Comparison of ENCODE assay signal across 14 cellular contexts in genomic region chr16:49596699-49597291, GRCh38.
DNase-seq lines count a peak whose midpoint lies in the region; ATAC-seq and TF ChIP-seq lines count a peak whose summit lies in the region.
"Had no signal": no experiment of that assay in that cellular context is flagged by ENCODE, and none has a peak within 500 bp of the region (broad histone marks: within the 10 kb centered on the region; RNA-seq: fewer than 3 reads in every experiment).

No MANE protein-coding gene starts in this region.

- BruUV-seq in PC-3 (replicated peaks; lab: Mats Ljungman, UMichigan): no TSS peak

- TF ChIP-seq CTCF in heart left ventricle (IDR thresholded peaks at IDR 0.05) (no peak), osteocyte (IDR thresholded peaks at IDR 0.05) (no peak), PC-3 (conservative IDR thresholded peaks at IDR 0.05; ENCODE audit: low read depth, low read length) (no peak), GM20000 (IDR thresholded peaks at IDR 0.05; ENCODE audit: extremely low read depth, missing control alignments) (no peak)

- no peaks in the 10 kb centered on the region for H3K9me3 Mint-ChIP-seq in osteocyte (ENCODE audit: unreplicated experiment)
- H3K9me3 Mint-ChIP-seq in effector memory CD8-positive, alpha-beta T cell: no peaks in the 10 kb centered on the region
- H3K9me3 Mint-ChIP-seq: activated CD4-positive, alpha-beta T cell treated with anti-CD3 and anti-CD28 coated beads, Interleukin-2, amount 10 ng/mL, durations not matched to agents 24 days and 14 days; activated T-helper 2 cell treated with anti-CD3 and anti-CD28 coated beads, Interferon-gamma antibody, Interleukin-2, Interleukin-4, amounts not matched to agents 10 μg/mL and 5 μg/mL and 100 μg/mL, durations not matched to agents 14 hours and 24 hours and 36 hours had no signal

- no peaks in the 10 kb centered on the region for H3K9me3 ChIP-seq in BLaER1 treated with 17β-estradiol and CSF1 and Interleukin-3, amounts not matched to agents 10 nM and 100 nM (replicated peaks in 1 of 11)
- H3K9me3 ChIP-seq in SJCRH30 (replicated peaks) (no peaks in the 10 kb centered on the region), heart left ventricle (no peaks in the 10 kb centered on the region), PC-3 (ENCODE audit: low read length) (no peaks in the 10 kb centered on the region)
- H3K9me3 ChIP-seq: ovary had no signal

- H3K4me3 Mint-ChIP-seq in osteocyte (ENCODE audit: unreplicated experiment): no peak overlapping the region
- no peak overlapping the region for H3K4me3 Mint-ChIP-seq in effector memory CD8-positive, alpha-beta T cell
- H3K4me3 Mint-ChIP-seq: T-helper 17 cell had no signal

- H3K36me3 Mint-ChIP-seq in osteocyte (ENCODE audit: unreplicated experiment): no peaks in the 10 kb centered on the region
- H3K36me3 Mint-ChIP-seq in effector memory CD8-positive, alpha-beta T cell (ENCODE audit: insufficient read depth): no peaks in the 10 kb centered on the region

- POLR2A ChIA-PET in PC-3 (lab: Charles Lee; ENCODE audit: unreplicated experiment): no interaction called here

- H3K27me3 ChIP-seq in BLaER1 treated with 17β-estradiol and CSF1 and Interleukin-3, amounts not matched to agents 10 nM and 100 nM: no peaks in the 10 kb centered on the region
- H3K27me3 ChIP-seq in SJCRH30: no peaks in the 10 kb centered on the region
- peaks cover 0 to 2% (median 0%) of the 10 kb centered on the region in 9 donors for H3K27me3 ChIP-seq in heart left ventricle
- peaks cover 51% of the 10 kb centered on the region for H3K27me3 ChIP-seq in PC-3 (ENCODE audit: low read length)
- H3K27me3 ChIP-seq: ovary had no signal

- DNase-seq in SJCRH30 (peak; percentile 97 to 98), heart left ventricle (no peak), osteocyte (ENCODE audit: extremely low spot score, unreplicated experiment) (peak; percentile 80), PC-3 (no peak), GM20000 (ENCODE audit: low spot score) (no peak)
- DNase-seq in effector memory CD8-positive, alpha-beta T cell: no peak
- DNase-seq: hippocampal formation, T-helper 17 cell had no signal

- peak overlapping the region; percentile 60 to 87 (median 79) for H3K4me2 ChIP-seq in BLaER1 treated with 17β-estradiol and CSF1 and Interleukin-3, amounts not matched to agents 10 nM and 100 nM
- H3K4me2 ChIP-seq in PC-3 (ENCODE audit: low read length): no peak overlapping the region

- no peak overlapping the region for H3K27ac Mint-ChIP-seq in osteocyte (ENCODE audit: unreplicated experiment)
- H3K27ac Mint-ChIP-seq in effector memory CD8-positive, alpha-beta T cell: no peak overlapping the region
- H3K27ac Mint-ChIP-seq: activated CD4-positive, alpha-beta T cell treated with anti-CD3 and anti-CD28 coated beads, Interleukin-2, amount 10 ng/mL, durations not matched to agents 24 days and 14 days; activated T-helper 2 cell treated with anti-CD3 and anti-CD28 coated beads, Interferon-gamma antibody, Interleukin-2, Interleukin-4, amounts not matched to agents 10 μg/mL and 5 μg/mL and 100 μg/mL, durations not matched to agents 14 hours and 24 hours and 36 hours; T-helper 17 cell had no signal

- no peaks in the 10 kb centered on the region for H3K79me2 ChIP-seq in PC-3 (ENCODE audit: low read length)

- H3F3A ChIP-seq in PC-3 (ENCODE audit: low read length, unreplicated experiment): no peaks in the 10 kb centered on the region

- H3K27me3 Mint-ChIP-seq in osteocyte (ENCODE audit: unreplicated experiment): no peaks in the 10 kb centered on the region
- peaks cover 6 to 66% of the 10 kb centered on the region in 2 donors for H3K27me3 Mint-ChIP-seq in effector memory CD8-positive, alpha-beta T cell

- peak in 3 of 4 donors; percentile 6 to 35 (median 27) for ATAC-seq in heart left ventricle
- no peak for ATAC-seq in PC-3
- ATAC-seq in GM19324 (IDR thresholded peaks at IDR 0.05; ENCODE audit: low FRiP score, unreplicated experiment): no peak
- ATAC-seq in effector memory CD8-positive, alpha-beta T cell (replicated peaks): no peak
- ATAC-seq: T-helper 17 cell had no signal

- intact Hi-C loops in heart left ventricle (cut with DNase I): loop anchor here in 5 of 10 donors (5.0 to 10.0 kb wide), 6 partner anchors 101 to 261 kb away; partner anchors contain the start of gene ZNF423 (in 2 of the 5)
- intact Hi-C loops in PC-3 (cut with micrococcal nuclease): no loop called here

- 0 out of 20 replicates have a peak overlapping the region, but pooled peaks of 1 of the 10 experiments have one; percentile 1 for H3K4me3 ChIP-seq in BLaER1 treated with 17β-estradiol and CSF1 and Interleukin-3, amounts not matched to agents 10 nM and 100 nM
- H3K4me3 ChIP-seq in SJCRH30 (peak overlapping the region; percentile 35), heart left ventricle (peak overlapping the region in 2 of 12 donors; percentile 20 to 29), PC-3 (ENCODE audit: low read length) (no peak overlapping the region)
- H3K4me3 ChIP-seq: lung had no signal

- peak overlapping the region in 10 of 11 experiments; percentile 17 to 75 (median 66); a peak in 18 of 22 replicates for H3K27ac ChIP-seq in BLaER1 treated with 17β-estradiol and CSF1 and Interleukin-3, amounts not matched to agents 10 nM and 100 nM
- H3K27ac ChIP-seq in SJCRH30 (peak overlapping the region; percentile 82), heart left ventricle (peak overlapping the region in 7 of 12 donors; percentile 27 to 74 (median 41)), PC-3 (ENCODE audit: low read length) (no peak overlapping the region)

- H3K9me2 ChIP-seq in PC-3 (replicated peaks; ENCODE audit: low read length): no peaks in the 10 kb centered on the region

- H4K20me1 ChIP-seq in BLaER1 treated with 17β-estradiol and CSF1 and Interleukin-3, amounts not matched to agents 10 nM and 100 nM: peaks cover 0 to 4% (median 0%) of the 10 kb centered on the region in 11 experiments; a peak in 1 of 22 replicates
- no peaks in the 10 kb centered on the region for H4K20me1 ChIP-seq in PC-3 (ENCODE audit: low read length)

- no peak for TF ChIP-seq POLR2A in heart left ventricle (IDR thresholded peaks at IDR 0.05)

- CTCF ChIA-PET in PC-3 (lab: Charles Lee): no interaction called here

- 61 to 71% (median 61%) methylated on average over 7 to 10 of the region's 10 CpGs for WGBS in heart left ventricle, 4 donors

- no peak overlapping the region for H2AFZ ChIP-seq in PC-3 (ENCODE audit: low read length)

- H3K9ac ChIP-seq in BLaER1 treated with 17β-estradiol and CSF1 and Interleukin-3, amounts not matched to agents 10 nM and 100 nM: peak overlapping the region in 10 of 11 experiments; percentile 45 to 73 (median 61); a peak in 16 of 22 replicates
- no peak overlapping the region for H3K9ac ChIP-seq in PC-3 (ENCODE audit: low read length)

- peaks cover 42% of the 10 kb centered on the region for H3K4me1 Mint-ChIP-seq in osteocyte (ENCODE audit: unreplicated experiment)
- no peaks in the 10 kb centered on the region for H3K4me1 Mint-ChIP-seq in effector memory CD8-positive, alpha-beta T cell (ENCODE audit: low read depth in 2 of 2)

- peaks cover 0 to 4% (median 0%) of the 10 kb centered on the region in 11 experiments; a peak in 1 of 22 replicates for H3K36me3 ChIP-seq in BLaER1 treated with 17β-estradiol and CSF1 and Interleukin-3, amounts not matched to agents 10 nM and 100 nM
- H3K36me3 ChIP-seq in SJCRH30 (no peaks in the 10 kb centered on the region), heart left ventricle (no peaks in the 10 kb centered on the region), PC-3 (ENCODE audit: low read depth, low read length) (no peaks in the 10 kb centered on the region)
- H3K36me3 ChIP-seq: ovary had no signal

- H3K4me1 ChIP-seq in BLaER1 treated with 17β-estradiol and CSF1 and Interleukin-3, amounts not matched to agents 10 nM and 100 nM: peaks cover 21 to 97% (median 80%) of the 10 kb centered on the region in 10 experiments
- peaks cover 41% of the 10 kb centered on the region for H3K4me1 ChIP-seq in SJCRH30
- H3K4me1 ChIP-seq in heart left ventricle: peaks cover 0 to 28% (median 11%) of the 10 kb centered on the region in 12 donors
- H3K4me1 ChIP-seq in PC-3 (ENCODE audit: insufficient read depth, low read length): no peaks in the 10 kb centered on the region

Comparison
In these comparisons a context has a peak if more than half of its experiments do, and no peak if none do; other contexts are left out.
1. DNase-seq: peak in SJCRH30 (2 of 2) and osteocyte (single experiment); none in heart left ventricle (0 of 5), PC-3 (single experiment), GM20000 (single experiment) and effector memory CD8-positive, alpha-beta T cell (0 of 3).
2. ATAC-seq: peak in heart left ventricle (3 of 4); none in PC-3 (single experiment), GM19324 (single experiment) and effector memory CD8-positive, alpha-beta T cell (single experiment).